ENCODE assay signal across 8 cellular contexts in genomic region chr1:89994231-89994804, GRCh38. TPM values are rescaled to one million over a fixed set of nuclear protein-coding genes. Genes with fewer than 3 reads are reported as not detected.
DNase-seq lines count a peak whose midpoint lies in the region; ATAC-seq, FAIRE-seq and TF ChIP-seq lines count a peak whose summit lies in the region.

No MANE protein-coding gene starts in this region.

- DNase-seq in GM12865 (ENCODE audit: low read depth) (peak; percentile 11), foreskin keratinocyte (no peak), retina (peak; percentile 12), H54 (ENCODE audit: insufficient read length, low spot score) (no peak), NOMO-1 treated with dmso at 0.1 percent for 144 hours (lab: John Stamatoyannopoulos, UW; ENCODE audit: unreplicated experiment) (no peak), DMS53 (lab: John Stamatoyannopoulos, UW) (no peak)

- ATAC-seq in foreskin keratinocyte (no peak), HG03571 (IDR thresholded peaks at IDR 0.05; ENCODE audit: unreplicated experiment) (no peak)

- no peak for TF ChIP-seq POLR2A in H54 (IDR thresholded peaks at IDR 0.05; ENCODE audit: low read depth, low read length)

- H3K27ac ChIP-seq in VCaP (peak overlapping the region; percentile 96), foreskin keratinocyte (peak overlapping the region; percentile 82)

- no peak for FAIRE-seq in H54 (lab: Jason Lieb, UNC)

- peaks cover 37% of the 10 kb centered on the region for H3K4me1 ChIP-seq in foreskin keratinocyte

- TF ChIP-seq CTCF in GM12865 (IDR thresholded peaks at IDR 0.05; ENCODE audit: insufficient read depth, low read depth, low read length, missing control alignments) (no peak), VCaP (conservative IDR thresholded peaks at IDR 0.05) (no peak), foreskin keratinocyte (conservative IDR thresholded peaks at IDR 0.05) (no peak)

- peak overlapping the region; percentile 72 for H3K4me3 ChIP-seq in GM12865 (ENCODE audit: low read depth, low read length)

- no peaks in the 10 kb centered on the region for H3K27me3 ChIP-seq in foreskin keratinocyte

RNA-seq across cellular contexts. Expression of gene ZNF326, which starts 0.6 kb away (rescaled TPM):
- total RNA-seq in foreskin keratinocyte, result 16.6 and 19.8 TPM in 2 replicates
- 9.4 and 13.0 TPM in 2 replicates for polyA plus RNA-seq in foreskin keratinocyte

Comparison
In these comparisons a context has a peak if more than half of its experiments do, and no peak if none do; other contexts are left out.
1. DNase-seq: peak in GM12865 (single experiment) and retina (single experiment); none in foreskin keratinocyte (0 of 2), H54 (single experiment), NOMO-1 treated with dmso at 0.1 percent for 144 hours (single experiment) and DMS53 (single experiment).